In the genomic region with DNA sequence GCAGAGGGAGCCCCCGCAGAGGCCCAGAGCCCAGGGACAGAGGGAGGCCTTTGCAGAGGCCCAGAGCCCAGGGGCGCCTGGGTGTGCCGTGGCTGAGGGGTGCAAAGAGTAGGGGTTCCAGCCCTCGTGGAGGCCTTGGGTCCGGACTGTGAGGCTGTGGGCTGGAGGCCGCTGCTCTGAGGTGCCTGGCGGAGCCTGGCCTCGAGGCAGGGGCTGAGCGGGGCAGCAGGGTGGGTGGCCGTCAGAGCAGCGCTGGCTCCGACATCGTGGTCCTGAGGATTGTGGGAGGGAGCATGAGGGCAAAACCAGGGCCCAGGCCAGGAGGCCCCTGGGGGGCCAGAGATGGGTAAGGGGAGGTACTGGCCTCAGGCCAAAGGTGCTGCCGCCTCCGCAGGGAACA, we compare ENCODE assay signal across 17 cellular contexts. TPM values are rescaled to one million over a fixed set of nuclear protein-coding genes. Genes with fewer than 3 reads are reported as not detected.
DNase-seq lines count a peak whose midpoint lies in the region; ATAC-seq and TF ChIP-seq lines count a peak whose summit lies in the region.
"Had no signal": no experiment of that assay in that cellular context is flagged by ENCODE, and none has a peak within 500 bp of the region (broad histone marks: within the 10 kb centered on the region; RNA-seq: fewer than 3 reads in every experiment).

No MANE protein-coding gene starts in this region.

- intact Hi-C loops in heart right ventricle (cut with DNase I) (loop anchor here in 1 of 10 donors (10.0 kb wide), 2 partner anchors 56 to 64 kb away; partner anchors contain the start of genes NHERF2 and RAB26), left ventricle myocardium superior (cut with micrococcal nuclease) (no loop called here), ovary (cut with DNase I) (no loop called here)

- TF ChIP-seq POLR2A in ovary (IDR thresholded peaks at IDR 0.05) (no peak), upper lobe of left lung (IDR thresholded peaks at IDR 0.05) (no peak)

- peaks cover 5 to 33% (median 28%) of the 10 kb centered on the region in 9 donors for H3K4me1 ChIP-seq in heart right ventricle
- H3K4me1 ChIP-seq in ovary (ENCODE audit: insufficient read depth) = peaks cover 8% of the 10 kb centered on the region
- H3K4me1 ChIP-seq in upper lobe of left lung = peaks cover 19 to 31% (median 24%) of the 10 kb centered on the region in 4 donors

- H3K36me3 ChIP-seq in heart right ventricle (peaks cover 0 to 100% (median 61%) of the 10 kb centered on the region in 9 donors), ovary (no peaks in the 10 kb centered on the region), upper lobe of left lung (peaks cover 0 to 96% (median 83%) of the 10 kb centered on the region in 4 donors)

- ATAC-seq in heart right ventricle (no peak), left ventricle myocardium superior (no peak), upper lobe of left lung (ENCODE audit: low FRiP score in 2 of 2) (no peak), GM21576 (IDR thresholded peaks at IDR 0.05; ENCODE audit: unreplicated experiment) (no peak)
- ATAC-seq: HCT116 had no signal

- POLR2A ChIA-PET in RWPE1 (lab: Yijun Ruan, JAX; ENCODE audit: low non-redundant PET) = no interaction called here

- no peak for TF ChIP-seq CTCF in heart right ventricle (IDR thresholded peaks at IDR 0.05)
- no peak for TF ChIP-seq CTCF in RWPE1 (conservative IDR thresholded peaks at IDR 0.05; ENCODE audit: low read depth)
- TF ChIP-seq CTCF in ovary (IDR thresholded peaks at IDR 0.05) = no peak
- no peak for TF ChIP-seq CTCF in upper lobe of left lung (IDR thresholded peaks at IDR 0.05)

- DNase-seq in heart right ventricle (no peak), left ventricle myocardium superior (no peak), RWPE1 (ENCODE audit: low spot score) (no peak), ovary (no peak), upper lobe of left lung (peak in 1 of 2 donors; percentile 68), ureter (ENCODE audit: low spot score) (no peak), COLO668 (lab: John Stamatoyannopoulos, UW; ENCODE audit: unreplicated experiment) (no peak)
- DNase-seq: CD4-positive, alpha-beta T cell; DMS79; GDM1; GOT3; HFFc6; IMR-90 had no signal

- H3K27me3 ChIP-seq in heart right ventricle (no peaks in the 10 kb centered on the region), ovary (no peaks in the 10 kb centered on the region), upper lobe of left lung (no peaks in the 10 kb centered on the region)

- H3K9me3 ChIP-seq in heart right ventricle (no peaks in the 10 kb centered on the region), ovary (no peaks in the 10 kb centered on the region), upper lobe of left lung (no peaks in the 10 kb centered on the region)

- H3K4me3 ChIP-seq in heart right ventricle (no peak overlapping the region), ovary (no peak overlapping the region), upper lobe of left lung (no peak overlapping the region)

- CTCF ChIA-PET in RWPE1 (lab: Yijun Ruan, JAX) = no interaction called here

- no peak for TF ChIP-seq EP300 in ovary (IDR thresholded peaks at IDR 0.05)
- TF ChIP-seq EP300 in upper lobe of left lung (IDR thresholded peaks at IDR 0.05) = no peak

- H3K27ac ChIP-seq in heart right ventricle (peak overlapping the region in 7 of 10 donors; percentile 12 to 64 (median 51)), RWPE1 (peak overlapping the region; percentile 57), ovary (peak overlapping the region; percentile 72 to 76), upper lobe of left lung (peak overlapping the region in 3 of 4 donors; percentile 30 to 65 (median 49))
- H3K27ac ChIP-seq: C4-2B, HL-60 had no signal

- 83 to 92% methylated on average over 15 of the region's 15 CpGs for WGBS in heart right ventricle, 2 donors
- 72 to 78% (median 74%) methylated on average over 15 of the region's 15 CpGs for WGBS in ovary, 3 donors
- 84 to 92% methylated on average over 5 to 15 of the region's 15 CpGs for WGBS in upper lobe of left lung, 2 donors

RNA-seq across cellular contexts. Expression of gene TSC2, which starts 33.4 kb away (rescaled TPM):
- 10 to 100 TPM; 54.7 to 87.0 (median 71.5) TPM for total RNA-seq in heart right ventricle
- 10 to 100 TPM; 28.8 to 83.3 TPM for polyA plus RNA-seq in heart right ventricle
- 83.0 TPM for total RNA-seq in left ventricle myocardium superior
- total RNA-seq in ovary = 100 to 1,000 TPM in 4 of 7 donors, 10 to 100 TPM in 3; 47.0 to 150 (median 131) TPM
- polyA plus RNA-seq in ovary = 10 to 100 TPM; 51.7 to 72.1 TPM
- 100 to 1,000 TPM in 4 of 6 donors, 10 to 100 TPM in 2; 47.3 to 296 (median 118) TPM for total RNA-seq in upper lobe of left lung
- total RNA-seq in ureter = 178 TPM

RNA-seq across cellular contexts. Expression of gene NTHL1, which starts 33.6 kb away (rescaled TPM):
- total RNA-seq in heart right ventricle (10 to 100 TPM in 8 of 10 donors, 1 to 10 TPM in 2; 9.8 to 24.9 (median 12.3) TPM), left ventricle myocardium superior (22.7 TPM), ovary (10 to 100 TPM; 17.1 to 38.1 (median 23.9) TPM), upper lobe of left lung (10 to 100 TPM; 17.8 to 43.6 (median 28.8) TPM), ureter (11.8 TPM)
- polyA plus RNA-seq in heart right ventricle (10 to 100 TPM; 16.1 to 51.9 TPM), ovary (10 to 100 TPM in 1 of 2 donors, 1 to 10 TPM in 1; 1.9 to 27.3 TPM)

RNA-seq across cellular contexts. Expression of gene PKD1, which starts 54.5 kb away (rescaled TPM):
- total RNA-seq in heart right ventricle (100 to 1,000 TPM in 6 of 10 donors, 10 to 100 TPM in 4; 79.3 to 122 (median 104) TPM), left ventricle myocardium superior (92.9 TPM), ovary (100 to 1,000 TPM in 6 of 7 donors, 10 to 100 TPM in 1; 78.8 to 203 (median 145) TPM), upper lobe of left lung (100 to 1,000 TPM in 3 of 6 donors, 10 to 100 TPM in 3; 75.4 to 567 (median 106) TPM), ureter (165 TPM)
- polyA plus RNA-seq in heart right ventricle (100 to 1,000 TPM in 1 of 2 donors, 10 to 100 TPM in 1; 76.7 to 114 TPM), ovary (100 to 1,000 TPM in 1 of 2 donors, 1 to 10 TPM in 1; 8.7 to 113 TPM)

RNA-seq across cellular contexts. Expression of gene NHERF2, which starts 54.5 kb away (rescaled TPM):
- total RNA-seq in heart right ventricle (100 to 1,000 TPM in 9 of 10 donors, 10 to 100 TPM in 1; 94.3 to 429 (median 146) TPM), left ventricle myocardium superior (235 TPM), ovary (100 to 1,000 TPM in 1 of 7 donors, 10 to 100 TPM in 6; 25.0 to 118 (median 78.7) TPM), upper lobe of left lung (100 to 1,000 TPM; 131 to 604 (median 283) TPM), ureter (106 TPM)
- polyA plus RNA-seq in heart right ventricle (100 to 1,000 TPM; 314 to 640 TPM), ovary (100 to 1,000 TPM in 1 of 2 donors, 1 to 10 TPM in 1; 6.3 to 101 TPM)
